In the genomic region with DNA sequence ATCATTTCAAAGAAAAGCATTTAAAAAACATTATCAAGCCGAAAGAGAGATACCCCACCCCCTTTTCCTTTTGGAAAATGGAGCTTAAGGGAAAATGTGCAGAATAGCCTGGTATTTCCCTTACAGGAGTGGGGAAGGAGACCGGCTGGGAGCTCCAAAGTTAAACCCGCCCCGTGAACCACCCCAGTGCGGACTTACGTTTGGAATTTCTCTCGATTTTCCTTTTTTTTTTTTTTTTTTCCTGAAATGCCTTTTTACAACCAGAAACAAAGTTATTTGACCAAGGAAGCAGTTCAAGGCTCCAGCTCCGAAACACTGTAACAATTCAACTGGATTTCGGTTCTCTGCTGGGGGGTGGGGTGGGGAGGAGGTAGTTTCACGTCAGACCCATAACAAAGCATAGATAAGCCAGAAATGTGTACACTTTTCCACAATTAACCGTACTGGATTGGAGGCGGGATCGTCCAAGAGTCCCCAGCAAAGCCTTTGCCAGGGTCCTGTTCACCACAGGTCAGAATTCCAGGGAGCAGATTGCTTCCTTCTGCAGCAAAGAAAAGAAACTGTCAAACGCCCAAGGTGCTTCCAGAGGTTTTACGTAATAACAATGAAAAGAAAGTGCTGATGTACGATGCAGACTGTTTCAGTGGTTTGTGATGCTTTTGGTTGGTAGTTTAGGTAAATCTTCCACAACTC, we compare ENCODE assay signal across 8 cellular contexts. TPM values are rescaled to one million over a fixed set of nuclear protein-coding genes. Genes with fewer than 3 reads are reported as not detected.
DNase-seq lines count a peak whose midpoint lies in the region; ATAC-seq and TF ChIP-seq lines count a peak whose summit lies in the region.

No MANE protein-coding gene starts in this region.

- peak overlapping the region; percentile 11 for H3K9ac ChIP-seq in neural progenitor cell

- H3K4me1 ChIP-seq in PC-9 (replicated peaks; ENCODE audit: insufficient read depth) (peaks cover 39% of the 10 kb centered on the region), neural progenitor cell (peaks cover 46% of the 10 kb centered on the region), mucosa of descending colon (ENCODE audit: low read depth) (peaks cover 18% of the 10 kb centered on the region)

- ATAC-seq in HG02623 (IDR thresholded peaks at IDR 0.05; ENCODE audit: unreplicated experiment) (no peak), mucosa of descending colon (no peak), HG02852 (IDR thresholded peaks at IDR 0.05; ENCODE audit: unreplicated experiment) (no peak)

- peaks cover 2% of the 10 kb centered on the region for H3K9me3 Mint-ChIP-seq in neural progenitor cell

- peak overlapping the region; percentile 99 for H3K4me3 Mint-ChIP-seq in neural progenitor cell

- POLR2A ChIA-PET in PC-9 (lab: Charles Lee; ENCODE audit: unreplicated experiment): interaction anchor here (0.5 to 0.7 kb wide), 2 partner anchors 33 to 421 kb away, joined by 6 to 18 read pairs; no protein-coding TSS in a partner anchor

- no peak for TF ChIP-seq CTCF in GM12864 (IDR thresholded peaks at IDR 0.05; ENCODE audit: low read depth, low read length, missing control alignments)
- no peak for TF ChIP-seq CTCF in PC-9 (conservative IDR thresholded peaks at IDR 0.05)
- TF ChIP-seq CTCF in epithelial cell of proximal tubule (conservative IDR thresholded peaks at IDR 0.05; ENCODE audit: low read depth, low read length): no peak
- TF ChIP-seq CTCF in neural progenitor cell (IDR thresholded peaks at IDR 0.05): no peak
- TF ChIP-seq CTCF in mucosa of descending colon (IDR thresholded peaks at IDR 0.05): no peak

- H3K9me3 ChIP-seq in PC-9 (ENCODE audit: insufficient read depth, low read depth): no peaks in the 10 kb centered on the region
- H3K9me3 ChIP-seq in neural progenitor cell (ENCODE audit: low read depth): no peaks in the 10 kb centered on the region
- no peaks in the 10 kb centered on the region for H3K9me3 ChIP-seq in mucosa of descending colon

- H3K27ac ChIP-seq in PC-9: no peak overlapping the region
- H3K27ac ChIP-seq in neural progenitor cell: peak overlapping the region; percentile 93

- H2AFZ ChIP-seq in PC-9 (peak overlapping the region; percentile 81), neural progenitor cell (replicated peaks) (no peak overlapping the region)

- no peaks in the 10 kb centered on the region for H4K20me1 ChIP-seq in PC-9 (ENCODE audit: insufficient read depth)
- peaks cover 38% of the 10 kb centered on the region for H4K20me1 ChIP-seq in neural progenitor cell (ENCODE audit: low read depth)

- H3K36me3 ChIP-seq in PC-9 (ENCODE audit: low read depth) (no peaks in the 10 kb centered on the region), neural progenitor cell (peaks cover 18% of the 10 kb centered on the region), mucosa of descending colon (ENCODE audit: low read depth) (no peaks in the 10 kb centered on the region)

- H3K36me3 Mint-ChIP-seq in neural progenitor cell: peaks cover 27% of the 10 kb centered on the region

- no peaks in the 10 kb centered on the region for H3K9me2 ChIP-seq in PC-9 (ENCODE audit: insufficient read depth)

- peaks cover 7% of the 10 kb centered on the region for H3K27me3 Mint-ChIP-seq in neural progenitor cell (ENCODE audit: insufficient read depth, low read depth)

- H3F3A ChIP-seq in PC-9 (ENCODE audit: insufficient read depth, low read depth) (peaks cover 10% of the 10 kb centered on the region; the same call in 1 of the 2 replicates), neural progenitor cell (ENCODE audit: low read depth) (peaks cover 89% of the 10 kb centered on the region)

- no peaks in the 10 kb centered on the region for H3K27me3 ChIP-seq in PC-9 (ENCODE audit: insufficient read depth, low read depth)
- no peaks in the 10 kb centered on the region for H3K27me3 ChIP-seq in neural progenitor cell

- intact Hi-C loops in PC-9 (cut with micrococcal nuclease; ENCODE audit: unreplicated experiment): loop anchor here (1.0 to 10.0 kb wide), 5 partner anchors 8 to 1916 kb away; partner anchors contain the start of gene OTUD1
- intact Hi-C loops in mucosa of descending colon (cut with DNase I, micrococcal nuclease): no loop called here

- H3K4me3 ChIP-seq in GM12864 (ENCODE audit: low read depth, low read length) (peak overlapping the region; percentile 32; the same call in 1 of the 2 replicates), PC-9 (peak overlapping the region; percentile 58), epithelial cell of proximal tubule (ENCODE audit: low read depth, low read length) (peak overlapping the region; percentile 69), neural progenitor cell (peak overlapping the region; percentile 99), mucosa of descending colon (no peak overlapping the region)

- peak overlapping the region; percentile 99 for H3K27ac Mint-ChIP-seq in neural progenitor cell

- DNase-seq in GM12864 (ENCODE audit: low read depth): no peak
- DNase-seq in PC-9: no peak
- no peak for DNase-seq in epithelial cell of proximal tubule (ENCODE audit: low read depth)
- peak; percentile 65 for DNase-seq in neural progenitor cell (ENCODE audit: low spot score)
- no peak for DNase-seq in mucosa of descending colon
- no peak for DNase-seq in AML-193 (lab: John Stamatoyannopoulos, UW)

- H3K79me2 ChIP-seq in PC-9 (ENCODE audit: low read depth): no peaks in the 10 kb centered on the region
- peaks cover 100% of the 10 kb centered on the region for H3K79me2 ChIP-seq in neural progenitor cell (ENCODE audit: low read depth)

- CTCF ChIA-PET in PC-9 (lab: Charles Lee): interaction anchor here (0.6 to 1.0 kb wide), 3 partner anchors 23 to 110 kb away, joined by 3 to 10 read pairs (median 3); no protein-coding TSS in a partner anchor

- H3K4me2 ChIP-seq in PC-9 (peak overlapping the region; percentile 88), neural progenitor cell (peak overlapping the region; percentile 83)

- no TSS peak for BruUV-seq in PC-9 (replicated peaks; lab: Mats Ljungman, UMichigan)

- peaks cover 49% of the 10 kb centered on the region for H3K4me1 Mint-ChIP-seq in neural progenitor cell

RNA-seq across cellular contexts. Expression of gene SKIDA1, which starts 6.7 kb away (rescaled TPM):
- total RNA-seq in PC-9 (2021): 0.65 and 1.1 TPM in 2 replicates
- total RNA-seq in epithelial cell of proximal tubule: 0.52 and 1.4 TPM in 2 replicates
- total RNA-seq in neural progenitor cell (ENCODE audit: low replicate concordance): 123 and 127 TPM in 2 replicates
- 1 to 10 TPM in 1 of 3 donors, under 1 TPM in 2; 0.03 to 2.4 (median 0.34) TPM for total RNA-seq in mucosa of descending colon

RNA-seq across cellular contexts. Expression of gene MLLT10, which starts 15.3 kb away (rescaled TPM):
- total RNA-seq in PC-9 (2021): 39.6 and 48.4 TPM in 2 replicates
- total RNA-seq in epithelial cell of proximal tubule: 15.5 and 15.8 TPM in 2 replicates
- 55.7 and 61.3 TPM in 2 replicates for total RNA-seq in neural progenitor cell (ENCODE audit: low replicate concordance)
- 10 to 100 TPM; 29.6 to 43.1 (median 35.8) TPM for total RNA-seq in mucosa of descending colon

Comparison
In these comparisons a context has a peak if more than half of its experiments do, and no peak if none do; other contexts are left out.
1. RNA of gene SKIDA1, which starts 6.7 kb away (total RNA-seq): 123 to 127 TPM in neural progenitor cell; 0.65 to 1.1 TPM in PC-9, 0.52 to 1.4 TPM in epithelial cell of proximal tubule and 0.03 to 2.4 TPM in mucosa of descending colon; every median in the first group is over 10 times any median in the second.